Comparison of ENCODE assay signal across 21 cellular contexts in genomic region chr2:147806846-147807245, GRCh38. TPM values are rescaled to one million over a fixed set of nuclear protein-coding genes. Genes with fewer than 3 reads are reported as not detected.
A peak's percentile ranks its signal among the peaks of the same experiment; 100 is the strongest.
DNase-seq lines count a peak whose midpoint lies in the region; ATAC-seq and TF ChIP-seq lines count a peak whose summit lies in the region.
"Had no signal": no experiment of that assay in that cellular context is flagged by ENCODE, and none has a peak within 500 bp of the region (broad histone marks: within the 10 kb centered on the region; RNA-seq: fewer than 3 reads in every experiment).

No MANE protein-coding gene starts in this region.

- no peak for TF ChIP-seq EP300 in gastroesophageal sphincter (IDR thresholded peaks at IDR 0.05)

- H3K27ac ChIP-seq in mesendoderm (ENCODE audit: low read depth, low read length), result no peak overlapping the region
- no peak overlapping the region for H3K27ac ChIP-seq in gastroesophageal sphincter
- H3K27ac ChIP-seq: C4-2B had no signal

- no CpG with 5 or more reads among the region's 1 CpG for WGBS in mesendoderm (ENCODE audit: extremely low coverage, insufficient coverage, low lambda C conversion rate)
- WGBS in gastroesophageal sphincter (ENCODE audit: low coverage in 1 of 2), 2 donors, result 82% methylated on average over 1 of the region's 1 CpG; no CpG with 5 or more reads in 1 of the 2 donors

- TF ChIP-seq CTCF in gastroesophageal sphincter (IDR thresholded peaks at IDR 0.05), result no peak

- no peak overlapping the region for H2BK5ac ChIP-seq in mesendoderm (ENCODE audit: low read length)

- H4K5ac ChIP-seq in mesendoderm (ENCODE audit: low read length), result no peak overlapping the region

- H3K79me2 ChIP-seq in mesendoderm (ENCODE audit: control insufficient read depth, insufficient read depth, low read length), result no peaks in the 10 kb centered on the region

- H2BK15ac ChIP-seq in mesendoderm (replicated peaks; ENCODE audit: low read depth), result no peak overlapping the region

- no peak for TF ChIP-seq POLR2A in gastroesophageal sphincter (IDR thresholded peaks at IDR 0.05)

- no peaks in the 10 kb centered on the region for H3K27me3 ChIP-seq in mesendoderm (ENCODE audit: insufficient read depth, low read length, poor library complexity)
- no peaks in the 10 kb centered on the region for H3K27me3 ChIP-seq in gastroesophageal sphincter

- no peak overlapping the region for H3K18ac ChIP-seq in mesendoderm (ENCODE audit: low read length)

- H3K4me1 ChIP-seq in mesendoderm (ENCODE audit: control insufficient read depth, low read depth, low read length) (no peaks in the 10 kb centered on the region), gastroesophageal sphincter (no peaks in the 10 kb centered on the region)

- H3K56ac ChIP-seq in mesendoderm (ENCODE audit: low read length), result no peak overlapping the region

- H4K8ac ChIP-seq in mesendoderm (ENCODE audit: low read depth, low read length), result no peak overlapping the region

- DNase-seq in AG20443 (ENCODE audit: low spot score) (peak; percentile 19), HCEC 1CT (peak; percentile 33), astrocyte of the hippocampus (ENCODE audit: low read depth, low spot score) (peak; percentile 48), mesendoderm (peak; percentile 19), 8988T (no peak), NCI-H1048 (lab: John Stamatoyannopoulos, UW) (no peak)
- DNase-seq in stimulated activated naive CD4-positive, alpha-beta T cell (lab: John Stamatoyannopoulos, UW), result no peak
- DNase-seq: COR-L47, DMS153, GDM1, NCI-H1105, NCI-H1694 treated with DMSO at 0.1 percent for 48 hours, NCI-H446, NCI-H774, Right ventricle myocardium superior, SK-N-SH had no signal

- ATAC-seq in gastroesophageal sphincter, result no peak
- ATAC-seq: HCT116, K562, Panc1 had no signal

- H3K23ac ChIP-seq in mesendoderm (ENCODE audit: low read length), result no peak overlapping the region

- H2BK120ac ChIP-seq in mesendoderm (ENCODE audit: low read depth, low read length), result no peak overlapping the region

- H2AK5ac ChIP-seq in mesendoderm (ENCODE audit: low read length), result no peak overlapping the region

- no peak overlapping the region for H3K4me3 ChIP-seq in mesendoderm (ENCODE audit: low read length)
- no peak overlapping the region for H3K4me3 ChIP-seq in gastroesophageal sphincter
- H3K4me3 ChIP-seq: K562 had no signal

- H3K79me1 ChIP-seq in mesendoderm (ENCODE audit: low read length), result no peaks in the 10 kb centered on the region

- H3K4me2 ChIP-seq in mesendoderm (ENCODE audit: low read length), result no peak overlapping the region
- H3K4me2 ChIP-seq: SK-N-SH had no signal

- H3K9ac ChIP-seq in mesendoderm (ENCODE audit: low read length), result no peak overlapping the region
- H3K9ac ChIP-seq: SK-N-SH had no signal

- H3K4ac ChIP-seq in mesendoderm (ENCODE audit: low read depth, low read length), result no peak overlapping the region

- no peaks in the 10 kb centered on the region for H3K9me3 ChIP-seq in gastroesophageal sphincter
- H3K9me3 ChIP-seq: SK-N-SH had no signal

- H3K36me3 ChIP-seq in mesendoderm (ENCODE audit: control insufficient read depth, insufficient read depth, low read length) (no peaks in the 10 kb centered on the region), gastroesophageal sphincter (no peaks in the 10 kb centered on the region)

RNA-seq across cellular contexts. Expression of gene ACVR2A, which starts 38.0 kb away (rescaled TPM):
- 6.6 TPM for polyA plus RNA-seq in mesendoderm (2013, experiment 1 of 2)
- 6.7 TPM for polyA plus RNA-seq in mesendoderm (2013, experiment 2 of 2)
- 10 to 100 TPM; 23.0 to 48.1 (median 23.8) TPM for total RNA-seq in gastroesophageal sphincter

Comparison
In these comparisons a context has a peak if more than half of its experiments do, and no peak if none do; other contexts are left out.
1. DNase-seq: peak in AG20443 (single experiment), HCEC 1CT (single experiment), astrocyte of the hippocampus (single experiment) and mesendoderm (single experiment); none in 8988T (single experiment), NCI-H1048 (single experiment) and stimulated activated naive CD4-positive, alpha-beta T cell (0 of 6).